ENCODE assay signal across 21 cellular contexts in genomic region chr21:45356653-45357435, GRCh38. TPM values are rescaled to one million over a fixed set of nuclear protein-coding genes. Genes with fewer than 3 reads are reported as not detected.
A peak's percentile ranks its signal among the peaks of the same experiment; 100 is the strongest.
DNase-seq lines count a peak whose midpoint lies in the region; ATAC-seq, FAIRE-seq and TF ChIP-seq lines count a peak whose summit lies in the region.
"Had no signal": no experiment of that assay in that cellular context is flagged by ENCODE, and none has a peak within 500 bp of the region (broad histone marks: within the 10 kb centered on the region; RNA-seq: fewer than 3 reads in every experiment).

No MANE protein-coding gene starts in this region.

- H4K8ac ChIP-seq in H9 (replicated peaks; ENCODE audit: insufficient read length, low read depth, low read length): no peak overlapping the region

- H2BK20ac ChIP-seq in H9 (ENCODE audit: low read depth, low read length, poor library complexity, severe bottlenecking): no peak overlapping the region

- no peaks in the 10 kb centered on the region for H3K79me2 ChIP-seq in H9 (ENCODE audit: insufficient read depth, low read length)

- no peak overlapping the region for H2BK15ac ChIP-seq in H9 (ENCODE audit: low read depth, low read length)

- no peak overlapping the region for H2AFZ ChIP-seq in H9 (ENCODE audit: low read length)

- ATAC-seq in right lobe of liver (peak in 2 of 4 donors; percentile 13 to 17), HG03469 (IDR thresholded peaks at IDR 0.05; ENCODE audit: unreplicated experiment) (no peak), HG03457 (IDR thresholded peaks at IDR 0.05; ENCODE audit: unreplicated experiment) (no peak), HG02763 (IDR thresholded peaks at IDR 0.05; ENCODE audit: unreplicated experiment) (no peak)
- ATAC-seq: activated CD4-positive, alpha-beta T cell treated with anti-CD3 and anti-CD28 coated beads for 36 hours; naive thymus-derived CD4-positive, alpha-beta T cell had no signal

- H3K27me3 ChIP-seq in H9 (ENCODE audit: insufficient read depth, low read length) (no peaks in the 10 kb centered on the region), right lobe of liver (no peaks in the 10 kb centered on the region), small intestine (ENCODE audit: control insufficient read depth in 2 of 2, insufficient read depth in 2 of 2, low read length in 2 of 2) (no peaks in the 10 kb centered on the region)
- H3K27me3 ChIP-seq: tibial artery had no signal

- H3K27ac Mint-ChIP-seq in H9: peak overlapping the region; percentile 41 to 65 (median 47); a peak in 4 of 7 replicates
- H3K27ac Mint-ChIP-seq: activated CD4-positive, alpha-beta T cell treated with anti-CD3 and anti-CD28 coated beads for 36 hours; T-helper 1 cell treated with Interleukin-12 subunit alpha and Interleukin-12 subunit beta and Interleukin-4 antibody, amounts not matched to agents 30 μg/mL and 1 μg/mL, for 36 hours had no signal

- no peaks in the 10 kb centered on the region for H3K79me1 ChIP-seq in H9 (ENCODE audit: insufficient read depth, low read depth, low read length, poor library complexity, severe bottlenecking)

- H3T11ph ChIP-seq in H9 (ENCODE audit: low read length): no peak overlapping the region

- H3K27ac ChIP-seq in H9 (ENCODE audit: insufficient read length, low read depth, low read length) (no peak overlapping the region), coronary artery (peak overlapping the region; percentile 4 to 75), right lobe of liver (peak overlapping the region; percentile 23 to 45 (median 38)), small intestine (ENCODE audit: low read depth in 1 of 2, low read length in 1 of 2) (peak overlapping the region in 1 of 2 donors; percentile 71)

- H3K4me1 ChIP-seq in H9 (ENCODE audit: insufficient read depth, low read length) (no peaks in the 10 kb centered on the region), right lobe of liver (no peaks in the 10 kb centered on the region), small intestine (ENCODE audit: control insufficient read depth in 2 of 2, insufficient read depth in 1 of 2, low read depth in 1 of 2, low read length in 1 of 2) (peaks cover 0 to 2% of the 10 kb centered on the region in 2 donors)

- TF ChIP-seq CTCF in H9 (conservative IDR thresholded peaks at IDR 0.05) (no peak), coronary artery (IDR thresholded peaks at IDR 0.05) (no peak), right lobe of liver (IDR thresholded peaks at IDR 0.05) (no peak)

- H2BK12ac ChIP-seq in H9 (ENCODE audit: insufficient read length, low read depth, low read length): no peak overlapping the region

- no peak for FAIRE-seq in small intestine (lab: Jason Lieb, UNC)
- FAIRE-seq: keratinocyte had no signal

- no peak overlapping the region for H4K91ac ChIP-seq in H9 (ENCODE audit: insufficient read length, low read depth, low read length)

- whole genome bisulfite sequencing in H9 (ENCODE audit: extremely low coverage, insufficient read length, low lambda C conversion rate): no CpG with 5 or more reads among the region's 20 CpGs
- WGBS in right lobe of liver (ENCODE audit: insufficient coverage, low coverage, low lambda C conversion rate, missing lambda C conversion rate): 31% methylated on average over 15 of the region's 20 CpGs
- 22 to 52% (median 37%) methylated on average over 20 of the region's 20 CpGs for WGBS in small intestine, 3 donors

- H2BK120ac ChIP-seq in H9 (ENCODE audit: low read depth, low read length, poor library complexity, severe bottlenecking): no peak overlapping the region

- H2AK5ac ChIP-seq in H9 (ENCODE audit: insufficient read length, low read length): no peak overlapping the region

- no peaks in the 10 kb centered on the region for H3K9me3 Mint-ChIP-seq in H9
- H3K9me3 Mint-ChIP-seq: naive thymus-derived CD4-positive, alpha-beta T cell; T-helper 1 cell treated with Interleukin-12 subunit alpha and Interleukin-12 subunit beta and Interleukin-4 antibody, amounts not matched to agents 30 μg/mL and 1 μg/mL, for 36 hours had no signal

- H4K20me1 ChIP-seq in H9 (ENCODE audit: control insufficient read depth, insufficient read depth, insufficient read length): no peaks in the 10 kb centered on the region

- TF ChIP-seq POLR2A in right lobe of liver (IDR thresholded peaks at IDR 0.05): no peak

- H3K27me3 Mint-ChIP-seq in H9 (ENCODE audit: low read depth): no peaks in the 10 kb centered on the region; the same call in none of the 2 replicates

- no peaks in the 10 kb centered on the region for H3K23me2 ChIP-seq in H9 (ENCODE audit: insufficient read length, low read depth, low read length, poor library complexity, severe bottlenecking)

- DNase-seq in H9: no peak
- no peak for DNase-seq in coronary artery (ENCODE audit: low spot score)
- peak in 1 of 3 donors; percentile 35 for DNase-seq in right lobe of liver
- peak; percentile 54 for DNase-seq in small intestine
- DNase-seq in OCI-M1 (lab: John Stamatoyannopoulos, UW): no peak
- DNase-seq: activated CD4-positive, alpha-beta T cell treated with anti-CD3 and anti-CD28 coated beads for 36 hours; activated T-cell treated with anti-CD3 and anti-CD28 coated beads, Interleukin-2, amount 50 U/mL, for 48 hours; anterior cingulate cortex; DMS53; dorsolateral prefrontal cortex; foreskin melanocyte; naive thymus-derived CD4-positive, alpha-beta T cell; NCI-H1092; NCI-H446 treated with DMSO at 0.1 percent for 48 hours; RPMI8226; tibial artery had no signal

- no peak overlapping the region for H3K4me3 ChIP-seq in coronary artery
- H3K4me3 ChIP-seq in right lobe of liver: no peak overlapping the region
- H3K4me3 ChIP-seq in small intestine (ENCODE audit: low read depth in 1 of 2, low read length in 2 of 2): no peak overlapping the region
- H3K4me3 ChIP-seq: dorsolateral prefrontal cortex, tibial artery had no signal

- H3K36me3 ChIP-seq in right lobe of liver: no peaks in the 10 kb centered on the region
- H3K36me3 ChIP-seq in small intestine (ENCODE audit: control insufficient read depth in 2 of 2, insufficient read depth in 2 of 2, low read length in 2 of 2): no peaks in the 10 kb centered on the region
- H3K36me3 ChIP-seq: tibial artery had no signal

- no peak overlapping the region for H3K56ac ChIP-seq in H9 (ENCODE audit: insufficient read length, low read depth, low read length)

- H3K23ac ChIP-seq in H9 (ENCODE audit: insufficient read length, low read depth, low read length): no peak overlapping the region

- H3K36me3 Mint-ChIP-seq in H9 (ENCODE audit: insufficient read depth in 1 of 3, low read depth in 3 of 3): no peaks in the 10 kb centered on the region
- H3K36me3 Mint-ChIP-seq: naive thymus-derived CD4-positive, alpha-beta T cell had no signal

- H2BK5ac ChIP-seq in H9 (ENCODE audit: insufficient read length, low read length): no peak overlapping the region

- intact Hi-C loops in right lobe of liver (cut with DNase I): no loop called here

- H3K18ac ChIP-seq in H9 (ENCODE audit: insufficient read length, low read depth, low read length): no peak overlapping the region

- H3K4me2 ChIP-seq in H9 (ENCODE audit: insufficient read depth, insufficient read length, low read length): no peak overlapping the region

- no peak overlapping the region for H3K4me3 Mint-ChIP-seq in H9
- H3K4me3 Mint-ChIP-seq: activated CD4-positive, alpha-beta T cell treated with anti-CD3 and anti-CD28 coated beads for 36 hours; T-helper 1 cell treated with Interleukin-12 subunit alpha and Interleukin-12 subunit beta and Interleukin-4 antibody, amounts not matched to agents 30 μg/mL and 1 μg/mL, for 36 hours had no signal

- H3K4ac ChIP-seq in H9 (ENCODE audit: low read depth, low read length): no peak overlapping the region

- H3K9me3 ChIP-seq in H9 (ENCODE audit: control insufficient read depth, low read depth, low read length) (no peaks in the 10 kb centered on the region), right lobe of liver (no peaks in the 10 kb centered on the region), small intestine (ENCODE audit: control insufficient read depth, low read depth) (no peaks in the 10 kb centered on the region)
- H3K9me3 ChIP-seq: tibial artery had no signal

- no peak overlapping the region for H4K5ac ChIP-seq in H9 (ENCODE audit: insufficient read length, low read depth, low read length)

- H3K9ac ChIP-seq in H9 (ENCODE audit: extremely low read depth, insufficient read length, low read length): no peak overlapping the region

- peaks cover 48 to 57% of the 10 kb centered on the region in 2 experiments for H3K4me1 Mint-ChIP-seq in H9
- H3K4me1 Mint-ChIP-seq: activated CD4-positive, alpha-beta T cell treated with anti-CD3 and anti-CD28 coated beads for 36 hours had no signal

- no peak overlapping the region; the same call in 1 of the 2 replicates for H3K14ac ChIP-seq in H9 (ENCODE audit: insufficient read depth, low read length)

RNA-seq across cellular contexts. Expression of gene COL18A1, which starts 48.1 kb away (rescaled TPM):
- total RNA-seq in H9 (2021) (232 and 234 TPM in 2 replicates), right lobe of liver (100 to 1,000 TPM; 261 to 487 (median 297) TPM)
- 10 to 100 TPM in 1 of 3 donors, 1 to 10 TPM in 2; 2.2 to 34.3 (median 5.7) TPM for polyA plus RNA-seq in small intestine
